In genomic region chr6:56749632-56750151, GRCh38 we compare ENCODE assay signal across 10 cellular contexts.
A peak's percentile ranks its signal among the peaks of the same experiment; 100 is the strongest.
DNase-seq lines count a peak whose midpoint lies in the region; ATAC-seq, FAIRE-seq and TF ChIP-seq lines count a peak whose summit lies in the region.
"Had no signal": no experiment of that assay in that cellular context is flagged by ENCODE, and none has a peak within 500 bp of the region (broad histone marks: within the 10 kb centered on the region; RNA-seq: fewer than 3 reads in every experiment).

No MANE protein-coding gene starts in this region.

- H3K4me1 ChIP-seq in PC-9 (replicated peaks; ENCODE audit: insufficient read depth), result peaks cover 24% of the 10 kb centered on the region
- peaks cover 56 to 59% of the 10 kb centered on the region in 2 donors for H3K4me1 ChIP-seq in gastrocnemius medialis

- H3K4me2 ChIP-seq in PC-9, result peak overlapping the region; percentile 39

- H3K36me3 ChIP-seq in PC-9 (ENCODE audit: low read depth), result peaks cover 12% of the 10 kb centered on the region; the same call in 1 of the 2 replicates
- H3K36me3 ChIP-seq in gastrocnemius medialis, result no peaks in the 10 kb centered on the region
- H3K36me3 ChIP-seq: WERI-Rb-1 had no signal

- BruUV-seq in PC-9 (replicated peaks; lab: Mats Ljungman, UMichigan), result TSS peak; percentile 54

- in situ Hi-C loops in gastrocnemius medialis (cut with MboI; ENCODE audit: low sequenced_read_pairs in 4 of 4), result no loop called here

- H4K20me1 ChIP-seq in PC-9 (ENCODE audit: insufficient read depth), result no peaks in the 10 kb centered on the region

- peaks cover 83% of the 10 kb centered on the region for H3K79me2 ChIP-seq in PC-9 (ENCODE audit: low read depth)

- no peak overlapping the region for H2AFZ ChIP-seq in PC-9

- CTCF ChIA-PET in PC-9 (lab: Charles Lee), result no interaction called here

- intact Hi-C loops in PC-9 (cut with micrococcal nuclease; ENCODE audit: unreplicated experiment), result no loop called here
- intact Hi-C loops in gastrocnemius medialis (cut with DNase I; ENCODE audit: low total_unique reads), result no loop called here

- POLR2A ChIA-PET in PC-9 (lab: Charles Lee; ENCODE audit: unreplicated experiment), result no interaction called here

- ATAC-seq in gastrocnemius medialis, result peak; percentile 57 to 72

- H3K27me3 ChIP-seq in PC-9 (ENCODE audit: insufficient read depth, low read depth), result no peaks in the 10 kb centered on the region
- no peaks in the 10 kb centered on the region for H3K27me3 ChIP-seq in gastrocnemius medialis

- peak overlapping the region; percentile 59 for H3K27ac ChIP-seq in PC-9
- H3K27ac ChIP-seq in epithelial cell of prostate, result peak overlapping the region; percentile 79
- peak overlapping the region; percentile 45 to 72 (median 62) for H3K27ac ChIP-seq in gastrocnemius medialis
- H3K27ac ChIP-seq: WERI-Rb-1 had no signal

- no peak overlapping the region for H3K4me3 ChIP-seq in PC-9
- no peak overlapping the region for H3K4me3 ChIP-seq in gastrocnemius medialis

- no peak for TF ChIP-seq POLR2A in GM12891 (IDR thresholded peaks at IDR 0.05; ENCODE audit: low read depth, low read length)
- TF ChIP-seq POLR2A in gastrocnemius medialis (IDR thresholded peaks at IDR 0.05), result no peak

- TF ChIP-seq CTCF in PC-9 (conservative IDR thresholded peaks at IDR 0.05) (no peak), gastrocnemius medialis (IDR thresholded peaks at IDR 0.05 in 4 of 5, conservative IDR thresholded peaks at IDR 0.05 in 1 of 5) (no peak)

- FAIRE-seq in GM12891 (lab: Jason Lieb, UNC), result peak; percentile 20

- H3K9me3 ChIP-seq in PC-9 (ENCODE audit: insufficient read depth, low read depth), result no peaks in the 10 kb centered on the region
- H3K9me3 ChIP-seq in gastrocnemius medialis, result no peaks in the 10 kb centered on the region

- DNase-seq in GM12891 (ENCODE audit: insufficient read length, low spot score) (no peak), PC-9 (peak in 1 of 2 experiments; percentile 70), epithelial cell of prostate (ENCODE audit: low read depth, low spot score) (peak; percentile 66), gastrocnemius medialis (no peak), NCI-H510A treated with DMSO at 0.1 percent for 48 hours (lab: John Stamatoyannopoulos, UW) (no peak), SKM-1 (lab: John Stamatoyannopoulos, UW; ENCODE audit: unreplicated experiment) (no peak), SHP77 (lab: John Stamatoyannopoulos, UW) (no peak)
- DNase-seq: activated naive CD8-positive, alpha-beta T cell treated with anti-CD3 and anti-CD28 coated beads, Interleukin-2, amount 10 ng/mL, durations not matched to agents 7 days and 5 days; NCI-H526 treated with DMSO at 0.1 percent for 48 hours; WERI-Rb-1 had no signal

- H3K9me2 ChIP-seq in PC-9 (ENCODE audit: insufficient read depth), result no peaks in the 10 kb centered on the region

- peaks cover 23% of the 10 kb centered on the region; the same call in 1 of the 2 replicates for H3F3A ChIP-seq in PC-9 (ENCODE audit: insufficient read depth, low read depth)

TF ChIP-seq in GM12891, 5 proteins besides CTCF, POLR2A, EP300 and RAD21:
- TF ChIP-seq POLR2AphosphoS5 (IDR thresholded peaks at IDR 0.05; ENCODE audit: low read depth, low read length), result no peak
- TF ChIP-seq SPI1 (IDR thresholded peaks at IDR 0.05; ENCODE audit: low read depth, low read length), result no peak
- TF ChIP-seq POU2F2 (IDR thresholded peaks at IDR 0.05; ENCODE audit: low read depth, low read length), result no peak
- no peak for TF ChIP-seq TAF1 (IDR thresholded peaks at IDR 0.05; ENCODE audit: low read depth, low read length)
- TF ChIP-seq PAX5 (IDR thresholded peaks at IDR 0.05; ENCODE audit: insufficient read depth, low read length, severe bottlenecking), result no peak
